ENCODE assay signal across 21 cellular contexts in the genomic region with DNA sequence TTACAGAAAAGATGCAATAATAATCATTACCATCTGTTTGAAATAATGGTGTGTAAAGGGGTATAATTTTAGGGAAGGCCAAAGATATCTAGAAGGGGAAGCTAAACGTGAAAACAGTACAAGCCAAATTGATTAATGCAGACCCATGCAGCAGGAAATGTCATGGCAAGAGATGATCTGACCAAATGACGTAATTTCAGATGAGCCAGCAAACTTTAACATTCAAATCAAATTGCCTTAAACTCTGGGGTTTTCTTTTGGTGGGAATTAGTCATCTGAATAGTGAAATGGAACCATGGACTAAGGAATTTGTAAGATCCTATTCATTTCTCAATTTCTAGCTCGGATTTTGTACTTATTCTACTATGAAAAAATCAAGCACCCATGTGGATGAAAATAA. TPM values are rescaled to one million over a fixed set of nuclear protein-coding genes. Genes with fewer than 3 reads are reported as not detected.
DNase-seq lines count a peak whose midpoint lies in the region; TF ChIP-seq lines count a peak whose summit lies in the region.
"Had no signal": no experiment of that assay in that cellular context is flagged by ENCODE, and none has a peak within 500 bp of the region (broad histone marks: within the 10 kb centered on the region; RNA-seq: fewer than 3 reads in every experiment).

No MANE protein-coding gene starts in this region.

- H3K27ac ChIP-seq in colonic mucosa = no peak overlapping the region
- H3K27ac ChIP-seq: foreskin keratinocyte, HL-60, SJSA1 had no signal

- H3K27me3 ChIP-seq in colonic mucosa = no peaks in the 10 kb centered on the region
- H3K27me3 ChIP-seq: foreskin keratinocyte, SJSA1 had no signal

- no peaks in the 10 kb centered on the region for H3K9me3 ChIP-seq in colonic mucosa
- H3K9me3 ChIP-seq: SJSA1 had no signal

- H3K4me1 ChIP-seq in colonic mucosa = no peaks in the 10 kb centered on the region
- H3K4me1 ChIP-seq: foreskin keratinocyte had no signal

- peak; percentile 36 for DNase-seq in Daoy (ENCODE audit: low read depth)
- peak; percentile 64 for DNase-seq in HT1080 (ENCODE audit: low read depth)
- DNase-seq in astrocyte of the hippocampus (ENCODE audit: low read depth, low spot score) = peak; percentile 64
- DNase-seq in kidney tubule cell (ENCODE audit: low spot score) = peak; percentile 72
- DNase-seq in nucleus accumbens (lab: John Stamatoyannopoulos, UW) = no peak
- no peak for DNase-seq in NAMALWA (ENCODE audit: low spot score)
- DNase-seq in colonic mucosa = no peak
- DNase-seq in NK-92 (lab: John Stamatoyannopoulos, UW; ENCODE audit: unreplicated experiment) = no peak
- DNase-seq: activated CD8-positive, alpha-beta memory T cell treated with anti-CD3 and anti-CD28 coated beads, Interleukin-2, amount 10 ng/mL, durations not matched to agents 7 days and 5 days; C1 segment of cervical spinal cord; caudate nucleus; foreskin keratinocyte; KG1; left colon; NCI-H1417; NCI-H526 treated with DMSO at 0.1 percent for 48 hours; PC-3; T-helper 2 cell had no signal

- intact Hi-C loops in colonic mucosa (cut with DNase I) = no loop called here

- no peak overlapping the region for H3K9ac ChIP-seq in colonic mucosa (ENCODE audit: low read depth in 2 of 2, low read length in 2 of 2)

- no peak overlapping the region for H3K4me3 ChIP-seq in colonic mucosa
- H3K4me3 ChIP-seq: SJSA1 had no signal

- no peaks in the 10 kb centered on the region for H3K36me3 ChIP-seq in colonic mucosa
- H3K36me3 ChIP-seq: SJSA1 had no signal

- no peak for TF ChIP-seq CTCF in colonic mucosa (IDR thresholded peaks at IDR 0.05)

RNA-seq across cellular contexts. Expression of a gene that starts 21.4 kb away (rescaled TPM):
- 0.06 TPM in 2 replicates for total RNA-seq in Daoy (2014; rRNA removed; shearing (Covaris generic))
- 0.03 TPM in 1 of 2 replicates, not detected in the other for total RNA-seq in HT1080 (2014; rRNA removed; shearing (Covaris generic))
- polyA plus RNA-seq in HT1080 (2015; cell fraction: cytosol; rRNA removed) = 1.2 and 1.4 TPM in 2 replicates
- 0.80 and 1.3 TPM in 2 replicates for polyA plus RNA-seq in HT1080 (2015; cell fraction: nucleus; rRNA removed)
- 10 to 100 TPM; 20.8 to 57.4 TPM for total RNA-seq in colonic mucosa
- total RNA-seq: neural crest cell had no signal
- polyA plus RNA-seq: foreskin keratinocyte had no signal

Comparison
In these comparisons a context has a peak if more than half of its experiments do, and no peak if none do; other contexts are left out.
1. DNase-seq: peak in Daoy (single experiment), HT1080 (single experiment), astrocyte of the hippocampus (single experiment) and kidney tubule cell (single experiment); none in nucleus accumbens (0 of 56), NAMALWA (single experiment), colonic mucosa (single experiment) and NK-92 (single experiment).
2. RNA of a gene that starts 21.4 kb away (total RNA-seq): 20.8 to 57.4 TPM in colonic mucosa; 0.06 TPM in Daoy and 0.03 TPM in HT1080; every median in the first group is over 10 times any median in the second.